ENCODE assay signal across 31 cellular contexts in the genomic region with DNA sequence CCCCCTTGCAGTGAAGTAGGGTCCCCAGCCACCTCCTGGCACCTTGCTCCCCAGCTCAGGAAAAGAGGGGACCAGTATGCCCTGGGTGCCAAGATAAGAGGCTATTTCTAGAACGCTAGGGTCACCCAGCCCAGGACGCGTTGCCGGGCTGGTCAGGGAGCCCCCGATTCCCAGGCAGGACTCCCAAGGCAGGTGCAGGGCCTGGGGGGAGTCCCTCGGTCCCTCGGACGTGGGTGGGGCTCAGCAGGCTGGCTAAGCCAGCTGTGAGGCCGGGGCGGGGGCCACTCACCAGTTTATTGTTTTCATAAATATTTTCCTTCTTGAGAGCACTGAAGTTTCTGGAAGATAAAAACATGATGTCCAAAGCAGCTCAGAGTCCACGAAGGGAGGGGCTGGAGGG. TPM values are rescaled to one million over a fixed set of nuclear protein-coding genes. Genes with fewer than 3 reads are reported as not detected.
DNase-seq lines count a peak whose midpoint lies in the region; ATAC-seq and TF ChIP-seq lines count a peak whose summit lies in the region.
"Had no signal": no experiment of that assay in that cellular context is flagged by ENCODE, and none has a peak within 500 bp of the region (broad histone marks: within the 10 kb centered on the region; RNA-seq: fewer than 3 reads in every experiment).

No MANE protein-coding gene starts in this region.

- H3K9me3 ChIP-seq in Panc1 (ENCODE audit: control insufficient read depth, insufficient read depth, low read depth, low read length) (no peaks in the 10 kb centered on the region), mucosa of rectum (ENCODE audit: control insufficient read depth in 2 of 2, low read length in 2 of 2) (no peaks in the 10 kb centered on the region), thymus (ENCODE audit: control insufficient read depth) (no peaks in the 10 kb centered on the region)
- H3K9me3 ChIP-seq: BE2C, HAP-1 had no signal

- H3K4me1 ChIP-seq in Panc1 (ENCODE audit: control insufficient read depth, insufficient read depth, low read length) = peaks cover 86% of the 10 kb centered on the region
- H3K4me1 ChIP-seq in mucosa of rectum (ENCODE audit: control insufficient read depth in 2 of 2, insufficient read depth in 2 of 2, low read length in 2 of 2) = peaks cover 9 to 14% of the 10 kb centered on the region in 2 donors
- H3K4me1 ChIP-seq in thymus (ENCODE audit: control insufficient read depth, insufficient read depth, low read length) = no peaks in the 10 kb centered on the region
- H3K4me1 ChIP-seq: BE2C, HAP-1 had no signal

- POLR2A ChIA-PET in Panc1 (lab: Charles Lee) = no interaction called here

- H3K36me3 ChIP-seq in Panc1 (ENCODE audit: control insufficient read depth, insufficient read depth, low read length) (no peaks in the 10 kb centered on the region; the same call in 1 of the 2 replicates), mucosa of rectum (ENCODE audit: control insufficient read depth in 2 of 2, insufficient read depth in 2 of 2, low read length in 2 of 2) (peaks cover 0 to 4% of the 10 kb centered on the region in 2 donors), thymus (ENCODE audit: control insufficient read depth, insufficient read depth) (no peaks in the 10 kb centered on the region)
- H3K36me3 ChIP-seq: BE2C, HAP-1 had no signal

- H3K4me3 ChIP-seq in Panc1 (ENCODE audit: low read depth in 2 of 2, low read length in 2 of 2) (no peak overlapping the region), mucosa of rectum (ENCODE audit: low read length in 2 of 2) (no peak overlapping the region), thymus (ENCODE audit: low read length) (no peak overlapping the region)
- H3K4me3 ChIP-seq: GM23338, HAP-1, K562 had no signal

- TF ChIP-seq CTCF in Panc1 (IDR thresholded peaks at IDR 0.05) = no peak

- CTCF ChIA-PET in Panc1 (lab: Charles Lee) = no interaction called here

- 90% methylated on average over 11 of the region's 11 CpGs for WGBS in thymus

- in situ Hi-C loops in Panc1 (cut with HindIII; ENCODE audit: low pct_unique_long_range_greater_than_20kb, low sequenced_read_pairs) = no loop called here

- BruUV-seq in Panc1 (replicated peaks; lab: Mats Ljungman, UMichigan) = no TSS peak

- H3K27ac ChIP-seq in Panc1 (ENCODE audit: low read length) (peak overlapping the region; percentile 81), cingulate gyrus (ENCODE audit: low read depth, low read length) (peak overlapping the region; percentile 54), mucosa of rectum (ENCODE audit: low read depth in 2 of 2, low read length in 2 of 2) (peak overlapping the region; percentile 4 to 51), thymus (ENCODE audit: low read depth) (peak overlapping the region; percentile 12)

- H3K9ac ChIP-seq in mucosa of rectum (ENCODE audit: low read depth in 1 of 2, low read length in 2 of 2) = no peak overlapping the region

- H3K27me3 ChIP-seq in Panc1 (ENCODE audit: control insufficient read depth, insufficient read depth, low read length) (no peaks in the 10 kb centered on the region), mucosa of rectum (ENCODE audit: control insufficient read depth in 2 of 2, insufficient read depth in 2 of 2, low read length in 2 of 2) (no peaks in the 10 kb centered on the region), thymus (ENCODE audit: control insufficient read depth, insufficient read depth) (no peaks in the 10 kb centered on the region)
- H3K27me3 ChIP-seq: BE2C had no signal

- no peak for ATAC-seq in Panc1
- ATAC-seq in GM21528 (IDR thresholded peaks at IDR 0.05; ENCODE audit: low FRiP score, unreplicated experiment) = no peak
- no peak for ATAC-seq in GM21723 (IDR thresholded peaks at IDR 0.05; ENCODE audit: unreplicated experiment)
- ATAC-seq: GM23338, K562, PC-3 had no signal

- no peak for DNase-seq in Panc1 (ENCODE audit: low read depth, low spot score)
- DNase-seq in iPS-NIHi11 (ENCODE audit: low spot score) = no peak
- DNase-seq in NCI-H1436 (lab: John Stamatoyannopoulos, UW) = no peak
- DNase-seq: 8988T; ACHN; BE2C; CD8-positive, alpha-beta memory T cell; DMS 273 treated with DMSO at 0.1 percent for 48 hours; DMS79; EL; GDM1; HFFc6; Kasumi-1; NCI-H1092 treated with DMSO at 0.1 percent for 48 hours; NCI-H146; NCI-H1930; NCI-H2107; NCI-H524; NCI-H774; NK-92 treated with Interleukin-12 subunit alpha and Interleukin-12 subunit beta, amount 100 ng/mL, for 24 hours; PC-3; RPMI8226; SHP77 had no signal

- intact Hi-C loops in Panc1 (cut with micrococcal nuclease; ENCODE audit: unreplicated experiment) = no loop called here

RNA-seq across cellular contexts. Expression of a gene that starts 9.3 kb away (rescaled TPM):
- 144 TPM for total RNA-seq in Panc1 (2021; ENCODE audit: unreplicated experiment)
- 127 TPM for polyA plus RNA-seq in Panc1 (2012; ENCODE audit: insufficient read length)
- 44.2 TPM for polyA plus RNA-seq in thymus

RNA-seq across cellular contexts. Expression of a gene that starts 54.2 kb away (rescaled TPM):
- total RNA-seq in Panc1 (2021; ENCODE audit: unreplicated experiment) = 173 TPM
- polyA plus RNA-seq in Panc1 (2012; ENCODE audit: insufficient read length) = 196 TPM
- 287 TPM for polyA plus RNA-seq in thymus

Comparison
In these comparisons a context has a peak if more than half of its experiments do, and no peak if none do; other contexts are left out.
1. H3K27ac ChIP-seq: peak in every context shown above with its lines; median percentile 81 in Panc1; 54 in cingulate gyrus; 28 in mucosa of rectum; 12 in thymus.